In the genomic region with DNA sequence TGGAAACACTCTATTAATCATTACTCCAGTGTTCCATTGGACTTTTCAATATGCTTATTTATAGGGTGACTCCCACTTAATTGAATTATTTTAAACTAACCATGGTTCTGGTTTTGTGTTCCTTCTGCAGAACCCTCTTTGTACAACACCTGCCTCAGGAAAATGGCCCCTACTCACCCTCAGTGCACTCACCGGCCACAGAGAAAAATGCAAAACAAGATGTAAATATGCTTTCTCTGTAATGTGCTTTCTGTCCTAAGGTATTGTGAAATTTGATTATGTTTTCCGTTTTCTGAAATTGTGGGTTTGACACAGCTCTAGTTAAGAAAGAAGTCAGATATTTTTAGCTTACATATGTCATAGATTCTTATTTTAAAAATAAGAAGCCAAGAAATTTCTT, we compare ENCODE assay signal across 21 cellular contexts.
"Had no signal": no experiment of that assay in that cellular context is flagged by ENCODE, and none has a peak within 500 bp of the region (broad histone marks: within the 10 kb centered on the region; RNA-seq: fewer than 3 reads in every experiment).

No MANE protein-coding gene starts in this region.

- DNase-seq: cortex of kidney; dorsolateral prefrontal cortex; effector CD8-positive, alpha-beta T cell; heart right ventricle; mammary epithelial cell; naive thymus-derived CD8-positive, alpha-beta T cell; psoas muscle; spleen; stimulated activated CD4-positive, alpha-beta T cell treated with anti-CD3 and anti-CD28 coated beads, Interleukin-15, amount 100 ng/mL, for 24 hours; stimulated activated CD4-positive, alpha-beta T cell treated with anti-CD3 and anti-CD28 coated beads, Interleukin-1b, Interleukin-23, amount 100 ng/mL, for 48 hours; stimulated activated CD4-positive, alpha-beta T cell treated with anti-CD3 and anti-CD28 coated beads, Interleukin-4, amount 100 ng/mL, for 4 hours; stimulated activated naive B cell treated with anti-CD40 and anti-IgM and Interleukin-4, amounts not matched to agents 10 μg/mL and 1 μg/mL and 100 μg/mL, for 72 hours; stimulated activated naive CD8-positive, alpha-beta T cell treated with anti-CD3 and anti-CD28 coated beads, Interleukin-15, amount 100 ng/mL, for 72 hours; testis; upper lobe of right lung had no signal

- H2AFZ ChIP-seq: neural progenitor cell had no signal

- H3K27me3 ChIP-seq: neural progenitor cell, testis, tibial nerve had no signal

- H3K27ac Mint-ChIP-seq: neural progenitor cell; stimulated activated naive B cell treated with anti-CD40 and anti-IgM and Interleukin-4, amounts not matched to agents 10 μg/mL and 1 μg/mL and 100 μg/mL, for 72 hours; stimulated activated naive CD8-positive, alpha-beta T cell treated with anti-CD3 and anti-CD28 coated beads, Interleukin-15, amount 100 ng/mL, for 72 hours had no signal

- H3K27ac ChIP-seq: dorsolateral prefrontal cortex, heart right ventricle, neural progenitor cell, psoas muscle, spleen, testis, tibial nerve, upper lobe of right lung had no signal

- ATAC-seq: esophagus mucosa; heart right ventricle; left lobe of liver; naive thymus-derived CD8-positive, alpha-beta T cell; psoas muscle; stimulated activated naive B cell treated with anti-CD40 and anti-IgM and Interleukin-4, amounts not matched to agents 10 μg/mL and 1 μg/mL and 100 μg/mL, for 72 hours; stimulated activated naive CD8-positive, alpha-beta T cell treated with anti-CD3 and anti-CD28 coated beads, Interleukin-15, amount 100 ng/mL, for 72 hours; upper lobe of right lung had no signal

- H3K9ac ChIP-seq: neural progenitor cell had no signal

- H3K4me2 ChIP-seq: neural progenitor cell had no signal

- H3K27me3 Mint-ChIP-seq: stimulated activated naive B cell treated with anti-CD40 and anti-IgM and Interleukin-4, amounts not matched to agents 10 μg/mL and 1 μg/mL and 100 μg/mL, for 72 hours had no signal

- H3K9me3 ChIP-seq: heart right ventricle, psoas muscle, spleen, testis, tibial nerve, upper lobe of right lung had no signal

- H3K9me3 Mint-ChIP-seq: neural progenitor cell; stimulated activated naive CD8-positive, alpha-beta T cell treated with anti-CD3 and anti-CD28 coated beads, Interleukin-15, amount 100 ng/mL, for 72 hours had no signal

- H3K36me3 Mint-ChIP-seq: naive thymus-derived CD8-positive, alpha-beta T cell; neural progenitor cell; stimulated activated naive B cell treated with anti-CD40 and anti-IgM and Interleukin-4, amounts not matched to agents 10 μg/mL and 1 μg/mL and 100 μg/mL, for 72 hours had no signal

- H3K4me1 Mint-ChIP-seq: naive thymus-derived CD8-positive, alpha-beta T cell; stimulated activated naive B cell treated with anti-CD40 and anti-IgM and Interleukin-4, amounts not matched to agents 10 μg/mL and 1 μg/mL and 100 μg/mL, for 72 hours; stimulated activated naive CD8-positive, alpha-beta T cell treated with anti-CD3 and anti-CD28 coated beads, Interleukin-15, amount 100 ng/mL, for 72 hours had no signal

- H3K4me3 Mint-ChIP-seq: naive thymus-derived CD8-positive, alpha-beta T cell; stimulated activated naive B cell treated with anti-CD40 and anti-IgM and Interleukin-4, amounts not matched to agents 10 μg/mL and 1 μg/mL and 100 μg/mL, for 72 hours; stimulated activated naive CD8-positive, alpha-beta T cell treated with anti-CD3 and anti-CD28 coated beads, Interleukin-15, amount 100 ng/mL, for 72 hours had no signal

- H3K36me3 ChIP-seq: heart right ventricle, neural progenitor cell, spleen, tibial nerve, upper lobe of right lung had no signal

- H3K4me1 ChIP-seq: heart right ventricle, neural progenitor cell, psoas muscle, spleen, testis, upper lobe of right lung had no signal

- FAIRE-seq: endometrium, frontal cortex had no signal

- H3K4me3 ChIP-seq: heart right ventricle, neural progenitor cell, psoas muscle, spleen, testis, tibial nerve, upper lobe of right lung had no signal
